Comparison of ENCODE assay signal across 21 cellular contexts in the genomic region with DNA sequence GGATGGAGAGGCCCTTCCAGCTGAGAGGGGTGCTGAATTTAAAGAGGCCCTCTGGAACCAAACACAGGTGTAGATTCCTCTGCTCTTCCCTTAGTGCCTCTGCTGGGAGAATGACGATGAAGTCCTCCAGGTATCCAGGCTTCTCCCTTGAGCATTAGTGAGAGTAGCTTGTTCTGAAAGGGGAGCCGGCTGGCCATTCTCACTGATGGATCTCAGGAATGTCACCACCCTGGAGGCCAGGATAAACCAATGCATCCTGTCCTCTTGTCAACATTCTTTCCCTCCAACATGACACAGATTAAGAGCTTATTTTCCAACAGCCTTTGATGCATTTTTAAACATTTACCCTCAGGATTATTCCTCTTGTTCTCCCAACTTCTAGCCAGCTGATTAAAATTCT.
"Had no signal": no experiment of that assay in that cellular context is flagged by ENCODE, and none has a peak within 500 bp of the region (broad histone marks: within the 10 kb centered on the region; RNA-seq: fewer than 3 reads in every experiment).

No MANE protein-coding gene starts in this region.

- H3K27me3 ChIP-seq: brain microvascular endothelial cell had no signal

- DNase-seq: activated CD4-positive, alpha-beta T cell treated with anti-CD3 and anti-CD28 coated beads for 1 hour; activated CD4-positive, alpha-beta T cell treated with anti-CD3 and anti-CD28 coated beads for 4 hours; activated CD4-positive, alpha-beta T cell treated with anti-CD3 and anti-CD28 coated beads, Interleukin-2, amount 10 ng/mL, durations not matched to agents 7 days and 5 days; activated CD4-positive, alpha-beta T cell treated with anti-CD3 and anti-CD28 coated beads, Interleukin-2, amount 50 U/mL, for 4 hours; activated CD8-positive, alpha-beta memory T cell treated with anti-CD3 and anti-CD28 coated beads for 24 hours; activated CD8-positive, alpha-beta T cell treated with anti-CD3 and anti-CD28 coated beads for 36 hours; activated effector memory CD4-positive, alpha-beta T cell treated with Interleukin-2 at 50 U/mL for 16 hours; activated gamma-delta T cell treated with Interleukin-2 at 50 U/mL for 16 hours; activated naive CD4-positive, alpha-beta T cell treated with anti-CD3 and anti-CD28 coated beads, Interleukin-2, amount 50 U/mL, for 16 hours; activated naive CD4-positive, alpha-beta T cell treated with Interleukin-2 at 50 U/mL for 16 hours; activated T-cell treated with anti-CD3 and anti-CD28 coated beads, Interleukin-2, amount 50 U/mL, for 4 hours; amniotic stem cell; anterior cingulate cortex; brain microvascular endothelial cell; effector CD8-positive, alpha-beta T cell; foreskin fibroblast; head of caudate nucleus; T-helper 1 cell; T-helper 17 cell; T1000 had no signal

- H3K36me3 ChIP-seq: brain microvascular endothelial cell had no signal

- H3K27ac ChIP-seq: brain microvascular endothelial cell, coronary artery had no signal

- H3K4me3 ChIP-seq: coronary artery had no signal
